In the genomic region with DNA sequence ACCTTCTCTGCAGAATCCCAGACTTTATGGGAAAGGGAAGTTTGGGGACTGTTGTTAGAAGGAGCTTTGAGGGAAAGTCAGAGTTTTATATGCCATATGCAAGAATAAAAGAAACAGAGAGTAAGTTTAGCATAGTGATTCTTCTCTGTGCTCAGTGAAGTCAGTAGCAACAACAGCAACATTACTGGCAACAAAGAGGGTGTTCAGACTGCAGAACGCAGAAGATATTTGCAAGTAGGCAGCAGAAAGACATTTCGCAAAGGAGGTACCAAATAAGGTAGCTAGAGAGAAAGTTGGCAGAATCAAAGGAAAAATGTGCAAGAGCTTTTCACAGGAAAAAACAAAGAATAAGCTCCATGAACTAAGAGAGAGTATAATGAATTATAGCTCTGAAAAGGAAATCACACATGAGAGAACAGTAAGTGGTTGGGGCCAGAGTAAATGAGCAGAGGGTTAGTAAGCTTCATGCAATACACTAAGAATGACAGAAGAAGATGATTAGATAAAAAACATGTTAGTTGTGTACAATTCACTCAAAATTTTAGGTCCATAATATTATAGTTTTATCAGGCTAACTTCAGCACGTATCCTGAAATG, we compare ENCODE assay signal across 1 cellular context.
TF ChIP-seq lines count a peak whose summit lies in the region.

No MANE protein-coding gene starts in this region.

TF ChIP-seq in SK-N-SH, 30 proteins besides CTCF, POLR2A, EP300 and RAD21 (continued from another document):
- no peak for TF ChIP-seq RXRA (IDR thresholded peaks at IDR 0.05; ENCODE audit: borderline replicate concordance, low read depth)
- TF ChIP-seq SIN3A (IDR thresholded peaks at IDR 0.05; ENCODE audit: borderline replicate concordance, low read depth, low read length) = no peak
- no peak for TF ChIP-seq FOSL2 (IDR thresholded peaks at IDR 0.05; ENCODE audit: borderline replicate concordance, low read depth)
- no peak for TF ChIP-seq SMC3 (IDR thresholded peaks at IDR 0.05; ENCODE audit: low read depth, low read length)
- no peak for TF ChIP-seq FOXJ3 (CRISPR knock-in tag; IDR thresholded peaks at IDR 0.05)
- TF ChIP-seq MAX (IDR thresholded peaks at IDR 0.05; ENCODE audit: low read depth) = no peak
- TF ChIP-seq JUND (IDR thresholded peaks at IDR 0.05) = no peak
- no peak for TF ChIP-seq EZH2phosphoT487 (IDR thresholded peaks at IDR 0.05; ENCODE audit: borderline replicate concordance, low read depth)
- TF ChIP-seq PBX3 (IDR thresholded peaks at IDR 0.05) = no peak
- no peak for TF ChIP-seq RCOR1 (IDR thresholded peaks at IDR 0.05; ENCODE audit: low read length)
- TF ChIP-seq, protein P1, sequence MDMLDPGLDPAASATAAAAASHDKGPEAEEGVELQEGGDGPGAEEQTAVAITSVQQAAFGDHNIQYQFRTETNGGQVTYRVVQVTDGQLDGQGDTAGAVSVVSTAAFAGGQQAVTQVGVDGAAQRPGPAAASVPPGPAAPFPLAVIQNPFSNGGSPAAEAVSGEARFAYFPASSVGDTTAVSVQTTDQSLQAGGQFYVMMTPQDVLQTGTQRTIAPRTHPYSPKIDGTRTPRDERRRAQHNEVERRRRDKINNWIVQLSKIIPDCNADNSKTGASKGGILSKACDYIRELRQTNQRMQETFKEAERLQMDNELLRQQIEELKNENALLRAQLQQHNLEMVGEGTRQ (IDR thresholded peaks at IDR 0.05; ENCODE audit: borderline replicate concordance, low read depth, low read length) = no peak
- TF ChIP-seq NFIC (IDR thresholded peaks at IDR 0.05; ENCODE audit: borderline replicate concordance) = no peak
- no peak for TF ChIP-seq ZBTB33 (IDR thresholded peaks at IDR 0.05; ENCODE audit: borderline replicate concordance, low read depth)
- no peak for TF ChIP-seq CHD2 (IDR thresholded peaks at IDR 0.05; ENCODE audit: low read length, partially characterized antibody)
- TF ChIP-seq FOXM1 (IDR thresholded peaks at IDR 0.05; ENCODE audit: low read depth) = no peak
- no peak for TF ChIP-seq YY1 (IDR thresholded peaks at IDR 0.05; ENCODE audit: low read depth)
- TF ChIP-seq TCF12 (IDR thresholded peaks at IDR 0.05) = no peak
- TF ChIP-seq, protein P2, sequence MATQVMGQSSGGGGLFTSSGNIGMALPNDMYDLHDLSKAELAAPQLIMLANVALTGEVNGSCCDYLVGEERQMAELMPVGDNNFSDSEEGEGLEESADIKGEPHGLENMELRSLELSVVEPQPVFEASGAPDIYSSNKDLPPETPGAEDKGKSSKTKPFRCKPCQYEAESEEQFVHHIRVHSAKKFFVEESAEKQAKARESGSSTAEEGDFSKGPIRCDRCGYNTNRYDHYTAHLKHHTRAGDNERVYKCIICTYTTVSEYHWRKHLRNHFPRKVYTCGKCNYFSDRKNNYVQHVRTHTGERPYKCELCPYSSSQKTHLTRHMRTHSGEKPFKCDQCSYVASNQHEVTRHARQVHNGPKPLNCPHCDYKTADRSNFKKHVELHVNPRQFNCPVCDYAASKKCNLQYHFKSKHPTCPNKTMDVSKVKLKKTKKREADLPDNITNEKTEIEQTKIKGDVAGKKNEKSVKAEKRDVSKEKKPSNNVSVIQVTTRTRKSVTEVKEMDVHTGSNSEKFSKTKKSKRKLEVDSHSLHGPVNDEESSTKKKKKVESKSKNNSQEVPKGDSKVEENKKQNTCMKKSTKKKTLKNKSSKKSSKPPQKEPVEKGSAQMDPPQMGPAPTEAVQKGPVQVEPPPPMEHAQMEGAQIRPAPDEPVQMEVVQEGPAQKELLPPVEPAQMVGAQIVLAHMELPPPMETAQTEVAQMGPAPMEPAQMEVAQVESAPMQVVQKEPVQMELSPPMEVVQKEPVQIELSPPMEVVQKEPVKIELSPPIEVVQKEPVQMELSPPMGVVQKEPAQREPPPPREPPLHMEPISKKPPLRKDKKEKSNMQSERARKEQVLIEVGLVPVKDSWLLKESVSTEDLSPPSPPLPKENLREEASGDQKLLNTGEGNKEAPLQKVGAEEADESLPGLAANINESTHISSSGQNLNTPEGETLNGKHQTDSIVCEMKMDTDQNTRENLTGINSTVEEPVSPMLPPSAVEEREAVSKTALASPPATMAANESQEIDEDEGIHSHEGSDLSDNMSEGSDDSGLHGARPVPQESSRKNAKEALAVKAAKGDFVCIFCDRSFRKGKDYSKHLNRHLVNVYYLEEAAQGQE (IDR thresholded peaks at IDR 0.05; ENCODE audit: low read depth, low read length) = no peak
